In genomic region chr1:3987669-3988235, GRCh38 we compare ENCODE assay signal across 21 cellular contexts.
DNase-seq lines count a peak whose midpoint lies in the region; ATAC-seq and TF ChIP-seq lines count a peak whose summit lies in the region.
"Had no signal": no experiment of that assay in that cellular context is flagged by ENCODE, and none has a peak within 500 bp of the region (broad histone marks: within the 10 kb centered on the region; RNA-seq: fewer than 3 reads in every experiment).

No MANE protein-coding gene starts in this region.

- in situ Hi-C loops in brain microvascular endothelial cell (cut with HindIII; ENCODE audit: low pct_ligation_motif_present, low sequenced_read_pairs), result no loop called here

- peaks cover 7% of the 10 kb centered on the region for H3K27me3 Mint-ChIP-seq in chondrocyte (ENCODE audit: low read depth)

- H3K36me3 Mint-ChIP-seq in chondrocyte (ENCODE audit: low read depth), result no peaks in the 10 kb centered on the region
- peaks cover 12% of the 10 kb centered on the region for H3K36me3 Mint-ChIP-seq in stimulated activated effector memory CD8-positive, alpha-beta T cell treated with anti-CD3 and anti-CD28 coated beads, Interleukin-12 subunit alpha, Interleukin-12 subunit beta, amount 100 ng/mL, for 72 hours
- H3K36me3 Mint-ChIP-seq: CD4-positive, CD25-positive, alpha-beta regulatory T cell had no signal

- H3K4me3 ChIP-seq in HEK293 (ENCODE audit: low read depth, low read length) (no peak overlapping the region), brain microvascular endothelial cell (ENCODE audit: low read depth, low read length) (no peak overlapping the region)
- H3K4me3 ChIP-seq: GM12878, MG63, SJSA1 had no signal

- no peaks in the 10 kb centered on the region for H3K4me1 Mint-ChIP-seq in chondrocyte (ENCODE audit: low read depth)
- no peaks in the 10 kb centered on the region for H3K4me1 Mint-ChIP-seq in stimulated activated effector memory CD8-positive, alpha-beta T cell treated with anti-CD3 and anti-CD28 coated beads, Interleukin-12 subunit alpha, Interleukin-12 subunit beta, amount 100 ng/mL, for 72 hours
- H3K4me1 Mint-ChIP-seq: CD4-positive, CD25-positive, alpha-beta regulatory T cell had no signal

- ATAC-seq in stimulated activated effector memory CD8-positive, alpha-beta T cell treated with anti-CD3 and anti-CD28 coated beads, Interleukin-12 subunit alpha, Interleukin-12 subunit beta, amount 100 ng/mL, for 72 hours, result peak; percentile 33
- ATAC-seq in GM18502 (IDR thresholded peaks at IDR 0.05; ENCODE audit: poor library complexity, unreplicated experiment), result no peak
- ATAC-seq: GM12878, Right ventricle myocardium inferior had no signal

- H3K27ac ChIP-seq in HEK293 (ENCODE audit: extremely low read depth, low read depth, low read length) (no peak overlapping the region), brain microvascular endothelial cell (no peak overlapping the region)
- H3K27ac ChIP-seq: SJSA1 had no signal

- no peak overlapping the region for H3K4me3 Mint-ChIP-seq in chondrocyte (ENCODE audit: unreplicated experiment)
- H3K4me3 Mint-ChIP-seq in stimulated activated effector memory CD8-positive, alpha-beta T cell treated with anti-CD3 and anti-CD28 coated beads, Interleukin-12 subunit alpha, Interleukin-12 subunit beta, amount 100 ng/mL, for 72 hours, result no peak overlapping the region
- H3K4me3 Mint-ChIP-seq: CD4-positive, CD25-positive, alpha-beta regulatory T cell; H9 had no signal

- TF ChIP-seq CTCF in HEK293 (tag by site-specific recombination; IDR thresholded peaks at IDR 0.05) (no peak), chondrocyte (IDR thresholded peaks at IDR 0.05) (no peak), brain microvascular endothelial cell (IDR thresholded peaks at IDR 0.05; ENCODE audit: low read depth, low read length, missing control alignments) (no peak)

- DNase-seq in DMS53 (lab: John Stamatoyannopoulos, UW), result peak; percentile 71
- DNase-seq in chondrocyte (ENCODE audit: low spot score), result peak; percentile 85
- DNase-seq in stimulated activated effector memory CD8-positive, alpha-beta T cell treated with anti-CD3 and anti-CD28 coated beads, Interleukin-12 subunit alpha, Interleukin-12 subunit beta, amount 100 ng/mL, for 72 hours (ENCODE audit: low spot score in 2 of 2), result no peak
- no peak for DNase-seq in brain microvascular endothelial cell
- no peak for DNase-seq in T-helper 9 cell
- DNase-seq: BE2C; CD4-positive, CD25-positive, alpha-beta regulatory T cell; COR-L47; DND-41; H9; MG63; NCI-H1048; NCI-H1436; NCI-H1930; NCI-H345; OCI-M1 had no signal

- no peaks in the 10 kb centered on the region for H3K9me3 ChIP-seq in HEK293 (ENCODE audit: control insufficient read depth, insufficient read depth, low read depth, low read length)
- H3K9me3 ChIP-seq: BE2C, MG63, SJSA1 had no signal

- POLR2A ChIA-PET in HEK293 (lab: Yijun Ruan, JAX), result no interaction called here

- CTCF ChIA-PET in HEK293 (lab: Yijun Ruan, JAX), result no interaction called here

- H3K9me3 Mint-ChIP-seq in chondrocyte (ENCODE audit: low read depth), result peaks cover 8% of the 10 kb centered on the region
- peaks cover 3% of the 10 kb centered on the region for H3K9me3 Mint-ChIP-seq in stimulated activated effector memory CD8-positive, alpha-beta T cell treated with anti-CD3 and anti-CD28 coated beads, Interleukin-12 subunit alpha, Interleukin-12 subunit beta, amount 100 ng/mL, for 72 hours

- H3K4me1 ChIP-seq in HEK293 (ENCODE audit: control insufficient read depth, insufficient read depth, low read length), result no peaks in the 10 kb centered on the region
- H3K4me1 ChIP-seq: BE2C, SJSA1 had no signal

- H3K36me3 ChIP-seq in HEK293 (ENCODE audit: control insufficient read depth in 2 of 2, insufficient read depth in 1 of 2, low read length in 2 of 2) (no peaks in the 10 kb centered on the region), brain microvascular endothelial cell (replicated peaks) (no peaks in the 10 kb centered on the region)
- H3K36me3 ChIP-seq: BE2C, MG63, SJSA1 had no signal

- no peak overlapping the region for H3K27ac Mint-ChIP-seq in chondrocyte (ENCODE audit: unreplicated experiment)
- no peak overlapping the region for H3K27ac Mint-ChIP-seq in stimulated activated effector memory CD8-positive, alpha-beta T cell treated with anti-CD3 and anti-CD28 coated beads, Interleukin-12 subunit alpha, Interleukin-12 subunit beta, amount 100 ng/mL, for 72 hours
- H3K27ac Mint-ChIP-seq: H9 had no signal

- no peaks in the 10 kb centered on the region for H3K27me3 ChIP-seq in brain microvascular endothelial cell (replicated peaks)
- H3K27me3 ChIP-seq: BE2C, MG63, SJSA1 had no signal

TF ChIP-seq in HEK293, 187 proteins besides CTCF, POLR2A, EP300 and RAD21:
- TF ChIP-seq ZNF580 (tag by site-specific recombination; IDR thresholded peaks at IDR 0.05) (no peak), SCRT1 (tag by site-specific recombination; IDR thresholded peaks at IDR 0.05; ENCODE audit: borderline replicate concordance) (peak; percentile 57; the same call in 1 of the 2 replicates), SCRT2 (tag by site-specific recombination; IDR thresholded peaks at IDR 0.05) (peak; percentile 44; the same call in 1 of the 2 replicates)

Comparison
In these comparisons a context has a peak if more than half of its experiments do, and no peak if none do; other contexts are left out.
1. DNase-seq: peak in DMS53 (single experiment) and chondrocyte (single experiment); none in stimulated activated effector memory CD8-positive, alpha-beta T cell treated with anti-CD3 and anti-CD28 coated beads, Interleukin-12 subunit alpha, Interleukin-12 subunit beta, amount 100 ng/mL, for 72 hours (0 of 2), brain microvascular endothelial cell (single experiment) and T-helper 9 cell (single experiment).